In genomic region chr22:45763236-45763624, GRCh38 we compare ENCODE assay signal across 22 cellular contexts.
DNase-seq lines count a peak whose midpoint lies in the region; ATAC-seq and TF ChIP-seq lines count a peak whose summit lies in the region.
"Had no signal": no experiment of that assay in that cellular context is flagged by ENCODE, and none has a peak within 500 bp of the region (broad histone marks: within the 10 kb centered on the region; RNA-seq: fewer than 3 reads in every experiment).

No MANE protein-coding gene starts in this region.

- peaks cover 33% of the 10 kb centered on the region for H3K36me3 Mint-ChIP-seq in WTC11
- H3K36me3 Mint-ChIP-seq in activated CD4-positive, alpha-beta T cell treated with anti-CD3 and anti-CD28 coated beads, Interleukin-2, amount 10 ng/mL, durations not matched to agents 7 days and 5 days (ENCODE audit: low read depth), result peaks cover 3% of the 10 kb centered on the region
- H3K36me3 Mint-ChIP-seq: activated CD8-positive, alpha-beta memory T cell treated with anti-CD3 and anti-CD28 coated beads, Interleukin-2, amount 10 ng/mL, durations not matched to agents 7 days and 5 days had no signal

- peaks cover 20% of the 10 kb centered on the region for H3K9me3 Mint-ChIP-seq in WTC11
- H3K9me3 Mint-ChIP-seq in activated CD4-positive, alpha-beta T cell treated with anti-CD3 and anti-CD28 coated beads, Interleukin-2, amount 10 ng/mL, durations not matched to agents 7 days and 5 days, result no peaks in the 10 kb centered on the region
- H3K9me3 Mint-ChIP-seq: activated naive CD8-positive, alpha-beta T cell treated with anti-CD3 and anti-CD28 coated beads, Interleukin-2, amount 50 U/mL, for 24 hours; activated T-helper 2 cell treated with anti-CD3 and anti-CD28 coated beads, Interferon-gamma antibody, Interleukin-2, Interleukin-4, amounts not matched to agents 10 μg/mL and 5 μg/mL and 100 μg/mL, durations not matched to agents 14 hours and 24 hours and 36 hours; memory B cell had no signal

- no peaks in the 10 kb centered on the region for H3K36me3 ChIP-seq in right lobe of liver
- H3K36me3 ChIP-seq: breast epithelium had no signal

- H3K4me1 Mint-ChIP-seq in WTC11, result peaks cover 46% of the 10 kb centered on the region
- H3K4me1 Mint-ChIP-seq in activated CD4-positive, alpha-beta T cell treated with anti-CD3 and anti-CD28 coated beads, Interleukin-2, amount 10 ng/mL, durations not matched to agents 7 days and 5 days, result peaks cover 6% of the 10 kb centered on the region
- H3K4me1 Mint-ChIP-seq: activated naive CD8-positive, alpha-beta T cell treated with anti-CD3 and anti-CD28 coated beads, Interleukin-2, amount 50 U/mL, for 24 hours; B cell had no signal

- H3K9me3 ChIP-seq in right lobe of liver, result no peaks in the 10 kb centered on the region
- H3K9me3 ChIP-seq: breast epithelium had no signal

- no peak overlapping the region for H3K4me3 Mint-ChIP-seq in WTC11
- H3K4me3 Mint-ChIP-seq in activated CD4-positive, alpha-beta T cell treated with anti-CD3 and anti-CD28 coated beads, Interleukin-2, amount 10 ng/mL, durations not matched to agents 7 days and 5 days, result no peak overlapping the region
- H3K4me3 Mint-ChIP-seq: activated CD8-positive, alpha-beta memory T cell treated with anti-CD3 and anti-CD28 coated beads, Interleukin-2, amount 10 ng/mL, durations not matched to agents 7 days and 5 days; activated naive CD8-positive, alpha-beta T cell treated with anti-CD3 and anti-CD28 coated beads, Interleukin-2, amount 50 U/mL, for 24 hours; B cell; memory B cell had no signal

- POLR2A ChIA-PET in WTC11 (lab: Charles Lee), result no interaction called here
- POLR2A ChIA-PET in activated CD4-positive, alpha-beta T cell treated with anti-CD3 and anti-CD28 coated beads, Interleukin-2, amount 10 ng/mL, durations not matched to agents 7 days and 5 days (lab: Charles Lee), result no interaction called here

- peak overlapping the region; percentile 89 for H3K27ac Mint-ChIP-seq in WTC11
- H3K27ac Mint-ChIP-seq in activated CD4-positive, alpha-beta T cell treated with anti-CD3 and anti-CD28 coated beads, Interleukin-2, amount 10 ng/mL, durations not matched to agents 7 days and 5 days, result no peak overlapping the region
- H3K27ac Mint-ChIP-seq: activated CD8-positive, alpha-beta memory T cell treated with anti-CD3 and anti-CD28 coated beads, Interleukin-2, amount 10 ng/mL, durations not matched to agents 7 days and 5 days; activated naive CD8-positive, alpha-beta T cell treated with anti-CD3 and anti-CD28 coated beads, Interleukin-2, amount 50 U/mL, for 24 hours; activated T-helper 2 cell treated with anti-CD3 and anti-CD28 coated beads, Interferon-gamma antibody, Interleukin-2, Interleukin-4, amounts not matched to agents 10 μg/mL and 5 μg/mL and 100 μg/mL, durations not matched to agents 14 hours and 24 hours and 36 hours; B cell; memory B cell had no signal

- TF ChIP-seq POLR2A in right lobe of liver (IDR thresholded peaks at IDR 0.05), result no peak

- WGBS in right lobe of liver (ENCODE audit: insufficient coverage, low coverage, low lambda C conversion rate, missing lambda C conversion rate), result 87% methylated on average over 3 of the region's 10 CpGs

- peak; percentile 12 for DNase-seq in SIG-M5 treated with dmso at 0.1 percent for 504 hours (lab: John Stamatoyannopoulos, UW; ENCODE audit: unreplicated experiment)
- no peak for DNase-seq in SIG-M5 (lab: John Stamatoyannopoulos, UW)
- no peak for DNase-seq in WTC11 (ENCODE audit: low spot score)
- no peak for DNase-seq in right lobe of liver
- no peak for DNase-seq in sciatic nerve (ENCODE audit: low spot score)
- DNase-seq in activated CD4-positive, alpha-beta T cell treated with anti-CD3 and anti-CD28 coated beads, Interleukin-2, amount 10 ng/mL, durations not matched to agents 7 days and 5 days, result no peak
- no peak for DNase-seq in AG08396 (ENCODE audit: low spot score)
- DNase-seq in activated CD4-positive, CD25-positive, alpha-beta regulatory T cell (lab: John Stamatoyannopoulos, UW), result no peak
- DNase-seq: activated CD4-positive, alpha-beta T cell treated with anti-CD3 and anti-CD28 coated beads for 48 hours; activated CD8-positive, alpha-beta memory T cell treated with anti-CD3 and anti-CD28 coated beads, Interleukin-2, amount 10 ng/mL, durations not matched to agents 7 days and 5 days; activated naive CD8-positive, alpha-beta T cell treated with anti-CD3 and anti-CD28 coated beads, Interleukin-2, amount 50 U/mL, for 24 hours; DMS79; GM23248; head of caudate nucleus; NCI-H1105; NK-92 treated with Interleukin-12 subunit alpha and Interleukin-12 subunit beta, amount 100 ng/mL, for 24 hours; SW 1271 had no signal

- H3K27ac ChIP-seq in right lobe of liver, result no peak overlapping the region
- H3K27ac ChIP-seq: 22Rv1, breast epithelium, GM23248 had no signal

- H3K27me3 Mint-ChIP-seq in WTC11 (ENCODE audit: low read depth), result no peaks in the 10 kb centered on the region
- no peaks in the 10 kb centered on the region for H3K27me3 Mint-ChIP-seq in activated CD4-positive, alpha-beta T cell treated with anti-CD3 and anti-CD28 coated beads, Interleukin-2, amount 10 ng/mL, durations not matched to agents 7 days and 5 days
- H3K27me3 Mint-ChIP-seq: activated CD8-positive, alpha-beta memory T cell treated with anti-CD3 and anti-CD28 coated beads, Interleukin-2, amount 10 ng/mL, durations not matched to agents 7 days and 5 days; activated naive CD8-positive, alpha-beta T cell treated with anti-CD3 and anti-CD28 coated beads, Interleukin-2, amount 50 U/mL, for 24 hours; B cell; memory B cell had no signal

- ATAC-seq in WTC11 (peak; percentile 55), right lobe of liver (peak in 3 of 4 donors; percentile 28 to 46 (median 39)), sciatic nerve (peak; percentile 50)
- ATAC-seq: activated CD8-positive, alpha-beta memory T cell treated with anti-CD3 and anti-CD28 coated beads, Interleukin-2, amount 10 ng/mL, durations not matched to agents 7 days and 5 days; activated naive CD8-positive, alpha-beta T cell treated with anti-CD3 and anti-CD28 coated beads, Interleukin-2, amount 50 U/mL, for 24 hours had no signal

- CTCF ChIA-PET in WTC11 (lab: Charles Lee), result no interaction called here
- CTCF ChIA-PET in activated CD4-positive, alpha-beta T cell treated with anti-CD3 and anti-CD28 coated beads, Interleukin-2, amount 10 ng/mL, durations not matched to agents 7 days and 5 days (lab: Charles Lee), result no interaction called here

- H3K4me1 ChIP-seq in right lobe of liver, result peaks cover 0 to 4% (median 0%) of the 10 kb centered on the region in 4 donors

- H3K27me3 ChIP-seq in right lobe of liver, result no peaks in the 10 kb centered on the region
- H3K27me3 ChIP-seq: breast epithelium had no signal

- TF ChIP-seq CTCF in WTC11 (IDR thresholded peaks at IDR 0.05) (no peak), right lobe of liver (IDR thresholded peaks at IDR 0.05) (no peak)

- intact Hi-C loops in right lobe of liver (cut with DNase I) (no loop called here), sciatic nerve (cut with DNase I) (no loop called here)

- no peak overlapping the region for H3K4me3 ChIP-seq in right lobe of liver
- H3K4me3 ChIP-seq: breast epithelium, GM23248 had no signal

TF ChIP-seq in WTC11, 78 proteins besides CTCF, POLR2A, EP300 and RAD21 (continues in another document):
- TF ChIP-seq IRF1 (CRISPR knock-in tag; IDR thresholded peaks at IDR 0.05) (no peak), TEAD1 (CRISPR knock-in tag; IDR thresholded peaks at IDR 0.05) (no peak), USF1 (CRISPR knock-in tag; IDR thresholded peaks at IDR 0.05) (no peak), FOXJ3 (CRISPR knock-in tag; IDR thresholded peaks at IDR 0.05; ENCODE audit: borderline replicate concordance) (no peak), SP1 (CRISPR knock-in tag; conservative IDR thresholded peaks at IDR 0.05) (no peak), CDX4 (CRISPR knock-in tag; IDR thresholded peaks at IDR 0.05; ENCODE audit: borderline replicate concordance) (no peak), CBFB (CRISPR knock-in tag; IDR thresholded peaks at IDR 0.05; ENCODE audit: low read depth) (no peak), ZNF281 (CRISPR knock-in tag; IDR thresholded peaks at IDR 0.05) (no peak)
